In the genomic region with DNA sequence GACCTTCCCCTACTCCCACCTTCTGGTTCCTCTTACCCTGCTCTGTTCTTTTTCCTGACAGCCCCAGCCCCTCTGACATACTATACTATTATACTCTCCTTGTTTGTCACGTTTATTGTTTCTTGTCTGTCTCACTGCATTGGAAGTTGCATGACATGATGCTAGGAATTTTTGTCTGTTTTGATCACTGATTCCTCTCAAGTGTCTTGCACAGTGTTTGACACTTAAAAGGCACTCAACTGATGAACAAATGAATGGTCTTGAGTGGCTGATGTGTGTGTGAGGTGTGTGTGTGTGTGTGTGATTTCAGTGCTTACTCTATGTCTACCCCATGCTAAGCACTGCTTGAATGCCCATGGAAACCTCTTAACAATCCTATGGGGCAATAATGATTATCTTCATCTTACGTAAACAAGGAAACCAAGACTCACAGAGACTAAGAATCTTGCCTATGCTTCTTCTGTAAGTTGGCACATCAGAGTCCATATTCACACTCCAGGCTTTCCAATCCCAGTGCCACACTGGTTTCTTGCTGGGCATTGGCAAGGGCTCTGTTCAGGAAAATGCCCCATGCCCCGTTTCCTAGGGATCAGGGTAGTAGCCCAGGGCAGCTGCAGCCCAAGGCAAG, we compare ENCODE assay signal across 1 cellular context.
TF ChIP-seq lines count a peak whose summit lies in the region.

No MANE protein-coding gene starts in this region.

TF ChIP-seq in HepG2, 621 proteins besides CTCF, POLR2A, EP300 and RAD21:
- no peak for TF ChIP-seq HOXA5 (CRISPR knock-in tag; IDR thresholded peaks at IDR 0.05)
- TF ChIP-seq, protein P1, sequence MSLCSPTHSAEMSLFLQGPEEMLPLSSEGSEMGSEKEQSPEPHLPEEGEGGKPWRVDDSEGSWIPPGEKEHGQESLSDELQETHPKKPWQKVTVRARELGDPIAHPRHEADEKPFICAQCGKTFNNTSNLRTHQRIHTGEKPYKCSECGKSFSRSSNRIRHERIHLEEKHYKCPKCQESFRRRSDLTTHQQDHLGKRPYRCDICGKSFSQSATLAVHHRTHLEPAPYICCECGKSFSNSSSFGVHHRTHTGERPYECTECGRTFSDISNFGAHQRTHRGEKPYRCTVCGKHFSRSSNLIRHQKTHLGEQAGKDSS (CRISPR knock-in tag; IDR thresholded peaks at IDR 0.05; ENCODE audit: borderline replicate concordance, low read depth) = no peak
- no peak for TF ChIP-seq CENPT (CRISPR knock-in tag; IDR thresholded peaks at IDR 0.05; ENCODE audit: low read depth)
- TF ChIP-seq PHF5A (CRISPR knock-in tag; IDR thresholded peaks at IDR 0.05; ENCODE audit: low read depth, unreplicated experiment) = no peak
TF ChIP-seq in HepG2: peak in this region for 0.
